In the genomic region with DNA sequence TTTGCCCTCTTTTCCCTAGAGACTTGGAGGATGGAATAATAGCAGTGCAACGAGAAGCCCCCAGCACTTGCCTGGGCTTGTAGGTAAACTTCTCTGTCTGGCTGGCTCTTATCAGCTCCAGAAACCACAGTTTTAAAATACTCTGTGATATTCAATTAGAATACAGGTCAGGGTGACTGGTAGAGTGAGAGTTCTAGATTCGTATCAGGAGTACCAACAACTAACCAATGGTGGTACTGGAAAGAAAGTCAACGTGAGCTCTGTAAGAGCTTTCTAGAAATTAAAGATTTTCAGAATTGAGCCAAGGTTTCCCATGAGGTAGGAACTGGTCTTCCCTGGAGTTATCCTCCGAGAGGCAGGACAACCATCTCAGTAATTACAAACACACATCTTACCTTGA, we compare ENCODE assay signal across 9 cellular contexts.
"Had no signal": no experiment of that assay in that cellular context is flagged by ENCODE, and none has a peak within 500 bp of the region (broad histone marks: within the 10 kb centered on the region; RNA-seq: fewer than 3 reads in every experiment).

No MANE protein-coding gene starts in this region.

- DNase-seq: H9, HCEC 1CT, KBM-7 had no signal

- H3K27ac ChIP-seq: HL-60 had no signal

- H3K4me3 ChIP-seq: GM23338 had no signal

- H3K4me3 Mint-ChIP-seq: GM23338, H9, IgD-negative memory B cell had no signal

- FAIRE-seq: H1, H54, HepG2 had no signal

- H2AFZ ChIP-seq: GM23338 had no signal

- H3K27ac Mint-ChIP-seq: GM23338, IgD-negative memory B cell had no signal

- H3K36me3 Mint-ChIP-seq: IgD-negative memory B cell had no signal

- H3K4me1 Mint-ChIP-seq: GM23338, H9, IgD-negative memory B cell had no signal

- H3K4me2 ChIP-seq: GM23338 had no signal

- ATAC-seq: GM23338, HepG2 had no signal

- H3K9me3 Mint-ChIP-seq: GM23338, H9 had no signal
